In the genomic region with DNA sequence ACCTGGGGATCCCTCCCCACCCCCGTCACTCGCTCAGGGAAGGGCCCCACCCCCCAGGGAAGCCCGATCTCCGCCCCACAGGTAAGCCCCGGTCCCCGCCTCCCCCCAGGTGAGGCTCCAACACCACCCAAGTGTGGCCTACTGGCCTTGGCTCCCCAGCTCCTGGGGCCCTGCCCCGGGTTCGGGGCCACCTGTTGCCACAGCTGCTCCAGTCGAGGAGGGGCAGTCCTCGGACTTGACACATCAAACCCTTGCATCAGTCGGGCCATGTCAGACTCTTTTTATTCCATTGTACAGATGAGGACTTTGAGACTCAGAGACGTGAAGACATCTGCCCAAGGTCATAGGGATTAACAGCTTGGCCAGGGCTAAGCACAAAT, we compare ENCODE assay signal across 8 cellular contexts. TPM values are rescaled to one million over a fixed set of nuclear protein-coding genes. Genes with fewer than 3 reads are reported as not detected.
A peak's percentile ranks its signal among the peaks of the same experiment; 100 is the strongest.
DNase-seq lines count a peak whose midpoint lies in the region; ATAC-seq, FAIRE-seq and TF ChIP-seq lines count a peak whose summit lies in the region.

No MANE protein-coding gene starts in this region.

- CTCF ChIA-PET in activated B cell treated with CpG ODN at 0.5 μM for 24 hours (lab: Charles Lee): interaction anchor here (0.5 to 1.0 kb wide), 3 partner anchors 108 to 231 kb away, joined by 3 to 4 read pairs (median 3); no protein-coding TSS in a partner anchor

- H3K4me3 ChIP-seq in esophagus squamous epithelium (peak overlapping the region; percentile 77 to 98 (median 84)), neutrophil (ENCODE audit: low read depth in 1 of 2, low read length in 1 of 2) (peak overlapping the region; percentile 83 to 94)

- peak; percentile 14 for ATAC-seq in GM18909 (IDR thresholded peaks at IDR 0.05; ENCODE audit: poor library complexity, unreplicated experiment)
- ATAC-seq in HG03439 (IDR thresholded peaks at IDR 0.05; ENCODE audit: unreplicated experiment): peak; percentile 14
- ATAC-seq in activated B cell treated with CpG ODN at 0.5 μM for 24 hours (ENCODE audit: low read depth): no peak

- POLR2A ChIA-PET in activated B cell treated with CpG ODN at 0.5 μM for 24 hours (lab: Charles Lee): interaction anchor here (0.6 to 2.3 kb wide), 5 partner anchors 79 to 1215 kb away, joined by 4 to 11 read pairs (median 7); partner anchors contain the start of genes IL27RA and MRI1

- peaks cover 13% of the 10 kb centered on the region for H3K36me3 Mint-ChIP-seq in activated B cell treated with CpG ODN at 0.5 μM for 24 hours (ENCODE audit: low read depth)

- FAIRE-seq in RCC 7860 (lab: Jason Lieb, UNC): no peak

- H3K4me3 Mint-ChIP-seq in activated B cell treated with CpG ODN at 0.5 μM for 24 hours: peak overlapping the region; percentile 87

- H3K9me3 ChIP-seq in esophagus squamous epithelium (no peaks in the 10 kb centered on the region), neutrophil (no peaks in the 10 kb centered on the region)

- TF ChIP-seq POLR2A in esophagus squamous epithelium (IDR thresholded peaks at IDR 0.05): no peak

- H3K27ac ChIP-seq in esophagus squamous epithelium (peak overlapping the region; percentile 85 to 96 (median 91)), neutrophil (peak overlapping the region; percentile 49)

- intact Hi-C loops in activated B cell treated with CpG ODN at 0.5 μM for 24 hours (cut with micrococcal nuclease): loop anchor here (1.0 to 2.0 kb wide), 5 partner anchors 15 to 126 kb away; partner anchors contain the start of genes DCAF15 and RFX1
- intact Hi-C loops in esophagus squamous epithelium (cut with DNase I): no loop called here

- peaks cover 0 to 36% (median 0%) of the 10 kb centered on the region in 3 donors for H3K36me3 ChIP-seq in esophagus squamous epithelium
- H3K36me3 ChIP-seq in neutrophil: no peaks in the 10 kb centered on the region

- peaks cover 13 to 29% (median 15%) of the 10 kb centered on the region in 3 donors for H3K4me1 ChIP-seq in esophagus squamous epithelium
- peaks cover 14 to 20% of the 10 kb centered on the region in 2 experiments for H3K4me1 ChIP-seq in neutrophil (ENCODE audit: control insufficient read depth in 1 of 2, insufficient read depth in 1 of 2, low read depth in 1 of 2, low read length in 1 of 2)

- peak overlapping the region; percentile 22 for H3K27ac Mint-ChIP-seq in activated B cell treated with CpG ODN at 0.5 μM for 24 hours

- peaks cover 11% of the 10 kb centered on the region for H3K4me1 Mint-ChIP-seq in activated B cell treated with CpG ODN at 0.5 μM for 24 hours

- DNase-seq in activated B cell treated with CpG ODN at 0.5 μM for 24 hours (no peak), esophagus squamous epithelium (lab: John Stamatoyannopoulos, UW) (no peak), RCC 7860 (ENCODE audit: low spot score) (no peak), NCI-H524 treated with DMSO at 0.1 percent for 48 hours (lab: John Stamatoyannopoulos, UW) (no peak), NCI-H1092 treated with DMSO at 0.1 percent for 48 hours (lab: John Stamatoyannopoulos, UW) (no peak)

- TF ChIP-seq CTCF in activated B cell treated with CpG ODN at 0.5 μM for 24 hours (IDR thresholded peaks at IDR 0.05) (no peak), esophagus squamous epithelium (IDR thresholded peaks at IDR 0.05) (no peak), neutrophil (IDR thresholded peaks at IDR 0.05) (no peak)

- 0 to 6% methylated on average over 2 of the region's 12 CpGs for WGBS in esophagus squamous epithelium, 2 donors

- no peaks in the 10 kb centered on the region for H3K27me3 Mint-ChIP-seq in activated B cell treated with CpG ODN at 0.5 μM for 24 hours

- no peaks in the 10 kb centered on the region for H3K9me3 Mint-ChIP-seq in activated B cell treated with CpG ODN at 0.5 μM for 24 hours

- H3K27me3 ChIP-seq in esophagus squamous epithelium: no peaks in the 10 kb centered on the region
- H3K27me3 ChIP-seq in neutrophil: no peaks in the 10 kb centered on the region

RNA-seq across cellular contexts. Expression of gene CC2D1A, which starts 0.5 kb away (rescaled TPM):
- total RNA-seq in activated B cell treated with CpG ODN at 0.5 μM for 24 hours (32.4 and 35.6 TPM in 2 replicates), esophagus squamous epithelium (10 to 100 TPM; 28.0 to 56.9 (median 36.0) TPM)

RNA-seq across cellular contexts. Expression of gene BRME1, which starts 0.6 kb away (rescaled TPM):
- total RNA-seq in activated B cell treated with CpG ODN at 0.5 μM for 24 hours (1.2 and 2.0 TPM in 2 replicates), esophagus squamous epithelium (1 to 10 TPM; 1.8 to 6.3 (median 4.0) TPM)

RNA-seq across cellular contexts. Expression of gene NANOS3, which starts 29.6 kb away (rescaled TPM):
- not detected in 2 replicates for total RNA-seq in activated B cell treated with CpG ODN at 0.5 μM for 24 hours
- not detected for total RNA-seq in esophagus squamous epithelium

RNA-seq across cellular contexts. Expression of gene PODNL1, which starts 31.7 kb away (rescaled TPM):
- total RNA-seq in activated B cell treated with CpG ODN at 0.5 μM for 24 hours (0.44 TPM in 1 of 2 replicates, not detected in the other), esophagus squamous epithelium (1 to 10 TPM; 2.3 to 8.0 (median 3.3) TPM)

RNA-seq across cellular contexts. Expression of gene DCAF15, which starts 45.8 kb away (rescaled TPM):
- total RNA-seq in activated B cell treated with CpG ODN at 0.5 μM for 24 hours (71.4 and 83.4 TPM in 2 replicates), esophagus squamous epithelium (10 to 100 TPM; 14.7 to 23.1 (median 19.5) TPM)
